Comparison of ENCODE assay signal across 1 cellular context in the genomic region with DNA sequence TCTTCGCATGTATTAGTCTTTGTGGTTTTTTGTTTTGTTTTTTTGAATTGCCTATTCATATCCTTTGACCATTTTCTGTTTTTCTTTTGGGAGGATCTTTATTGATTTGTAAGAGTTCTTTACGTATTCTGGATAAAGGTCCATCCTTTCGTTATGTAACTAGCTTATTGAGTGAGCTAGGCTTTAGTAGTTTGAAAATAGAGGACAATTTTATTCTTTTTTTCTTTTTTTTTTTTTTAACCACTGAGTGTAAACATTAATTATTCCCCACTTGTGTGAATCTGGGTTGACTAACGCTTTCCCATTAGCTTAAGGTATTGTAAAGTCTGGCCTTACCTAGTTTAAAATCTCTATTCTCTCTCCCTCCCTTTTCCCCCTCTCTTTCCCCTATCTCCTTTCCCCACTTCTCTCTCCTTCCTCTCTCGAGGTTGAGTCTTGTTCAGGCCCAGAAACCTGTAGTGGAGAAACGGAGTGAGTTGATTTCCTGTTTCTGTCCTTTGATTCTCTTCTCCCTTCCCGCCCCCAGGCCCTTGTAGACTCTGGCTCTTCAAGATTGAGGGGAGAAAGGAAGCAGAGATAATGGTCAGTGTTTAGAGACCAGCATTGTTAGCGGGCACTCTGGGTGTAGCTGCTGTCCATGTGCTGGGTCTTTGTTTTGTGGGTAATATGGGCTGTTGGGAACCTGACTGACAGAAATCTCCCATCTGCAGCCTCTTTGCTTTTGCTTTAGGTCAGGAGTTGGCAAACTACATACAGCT.
TF ChIP-seq lines count a peak whose summit lies in the region.

No MANE protein-coding gene starts in this region.

TF ChIP-seq in GM12878, 131 proteins besides CTCF, POLR2A, EP300 and RAD21 (continued from another document):
- TF ChIP-seq, protein P1, sequence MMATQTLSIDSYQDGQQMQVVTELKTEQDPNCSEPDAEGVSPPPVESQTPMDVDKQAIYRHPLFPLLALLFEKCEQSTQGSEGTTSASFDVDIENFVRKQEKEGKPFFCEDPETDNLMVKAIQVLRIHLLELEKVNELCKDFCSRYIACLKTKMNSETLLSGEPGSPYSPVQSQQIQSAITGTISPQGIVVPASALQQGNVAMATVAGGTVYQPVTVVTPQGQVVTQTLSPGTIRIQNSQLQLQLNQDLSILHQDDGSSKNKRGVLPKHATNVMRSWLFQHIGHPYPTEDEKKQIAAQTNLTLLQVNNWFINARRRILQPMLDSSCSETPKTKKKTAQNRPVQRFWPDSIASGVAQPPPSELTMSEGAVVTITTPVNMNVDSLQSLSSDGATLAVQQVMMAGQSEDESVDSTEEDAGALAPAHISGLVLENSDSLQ (IDR thresholded peaks at IDR 0.05), result peak; percentile 38; the same call in 1 of the 2 replicates
- TF ChIP-seq SPI1 (IDR thresholded peaks at IDR 0.05; ENCODE audit: borderline replicate concordance, insufficient read depth, low read depth, low read length) (peak; percentile 18; the same call in 1 of the 2 replicates), DPF2 (IDR thresholded peaks at IDR 0.05) (no peak), ETV6 (conservative IDR thresholded peaks at IDR 0.05 in 1 of 2, IDR thresholded peaks at IDR 0.05 in 1 of 2; ENCODE audit: borderline replicate concordance in 1 of 2, low read depth in 1 of 2) (no peak), CEBPB (IDR thresholded peaks at IDR 0.05; ENCODE audit: borderline replicate concordance in 1 of 2, low read depth in 2 of 2, low read length in 2 of 2) (no peak), ZSCAN29 (IDR thresholded peaks at IDR 0.05) (peak; percentile 86), IKZF2 (IDR thresholded peaks at IDR 0.05) (peak; percentile 9 to 19; a peak in 2 of 4 replicates), BMI1 (IDR thresholded peaks at IDR 0.05; ENCODE audit: borderline replicate concordance) (no peak), NFXL1 (IDR thresholded peaks at IDR 0.05; ENCODE audit: borderline replicate concordance) (no peak), PML (IDR thresholded peaks at IDR 0.05; ENCODE audit: low read length) (no peak), IKZF1 (conservative IDR thresholded peaks at IDR 0.05) (no peak), EGR1 (IDR thresholded peaks at IDR 0.05; ENCODE audit: borderline replicate concordance in 1 of 2, low read depth in 2 of 2, low read length in 2 of 2) (no peak), MTA3 (IDR thresholded peaks at IDR 0.05; ENCODE audit: borderline replicate concordance, low read length) (no peak), RUNX3 (IDR thresholded peaks at IDR 0.05; ENCODE audit: low read length) (peak; percentile 29; the same call in 1 of the 2 replicates), EED (IDR thresholded peaks at IDR 0.05; ENCODE audit: low read depth) (peak; percentile 23; the same call in 1 of the 2 replicates), HDGF (IDR thresholded peaks at IDR 0.05) (no peak), IRF4 (IDR thresholded peaks at IDR 0.05; ENCODE audit: low read depth, low read length) (0 out of 2 replicates have a peak, but pooled peaks have one; percentile 8), NRF1 (conservative IDR thresholded peaks at IDR 0.05; ENCODE audit: low read depth, low read length) (no peak)
- TF ChIP-seq, protein P2, sequence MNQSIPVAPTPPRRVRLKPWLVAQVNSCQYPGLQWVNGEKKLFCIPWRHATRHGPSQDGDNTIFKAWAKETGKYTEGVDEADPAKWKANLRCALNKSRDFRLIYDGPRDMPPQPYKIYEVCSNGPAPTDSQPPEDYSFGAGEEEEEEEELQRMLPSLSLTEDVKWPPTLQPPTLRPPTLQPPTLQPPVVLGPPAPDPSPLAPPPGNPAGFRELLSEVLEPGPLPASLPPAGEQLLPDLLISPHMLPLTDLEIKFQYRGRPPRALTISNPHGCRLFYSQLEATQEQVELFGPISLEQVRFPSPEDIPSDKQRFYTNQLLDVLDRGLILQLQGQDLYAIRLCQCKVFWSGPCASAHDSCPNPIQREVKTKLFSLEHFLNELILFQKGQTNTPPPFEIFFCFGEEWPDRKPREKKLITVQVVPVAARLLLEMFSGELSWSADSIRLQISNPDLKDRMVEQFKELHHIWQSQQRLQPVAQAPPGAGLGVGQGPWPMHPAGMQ (IDR thresholded peaks at IDR 0.05; ENCODE audit: borderline replicate concordance), result no peak
- TF ChIP-seq, protein P3, sequence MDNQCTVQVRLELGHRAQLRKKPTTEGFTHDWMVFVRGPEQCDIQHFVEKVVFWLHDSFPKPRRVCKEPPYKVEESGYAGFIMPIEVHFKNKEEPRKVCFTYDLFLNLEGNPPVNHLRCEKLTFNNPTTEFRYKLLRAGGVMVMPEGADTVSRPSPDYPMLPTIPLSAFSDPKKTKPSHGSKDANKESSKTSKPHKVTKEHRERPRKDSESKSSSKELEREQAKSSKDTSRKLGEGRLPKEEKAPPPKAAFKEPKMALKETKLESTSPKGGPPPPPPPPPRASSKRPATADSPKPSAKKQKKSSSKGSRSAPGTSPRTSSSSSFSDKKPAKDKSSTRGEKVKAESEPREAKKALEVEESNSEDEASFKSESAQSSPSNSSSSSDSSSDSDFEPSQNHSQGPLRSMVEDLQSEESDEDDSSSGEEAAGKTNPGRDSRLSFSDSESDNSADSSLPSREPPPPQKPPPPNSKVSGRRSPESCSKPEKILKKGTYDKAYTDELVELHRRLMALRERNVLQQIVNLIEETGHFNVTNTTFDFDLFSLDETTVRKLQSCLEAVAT (IDR thresholded peaks at IDR 0.05), result no peak
